11 cellular contexts compared by ENCODE assay signal in the genomic region with DNA sequence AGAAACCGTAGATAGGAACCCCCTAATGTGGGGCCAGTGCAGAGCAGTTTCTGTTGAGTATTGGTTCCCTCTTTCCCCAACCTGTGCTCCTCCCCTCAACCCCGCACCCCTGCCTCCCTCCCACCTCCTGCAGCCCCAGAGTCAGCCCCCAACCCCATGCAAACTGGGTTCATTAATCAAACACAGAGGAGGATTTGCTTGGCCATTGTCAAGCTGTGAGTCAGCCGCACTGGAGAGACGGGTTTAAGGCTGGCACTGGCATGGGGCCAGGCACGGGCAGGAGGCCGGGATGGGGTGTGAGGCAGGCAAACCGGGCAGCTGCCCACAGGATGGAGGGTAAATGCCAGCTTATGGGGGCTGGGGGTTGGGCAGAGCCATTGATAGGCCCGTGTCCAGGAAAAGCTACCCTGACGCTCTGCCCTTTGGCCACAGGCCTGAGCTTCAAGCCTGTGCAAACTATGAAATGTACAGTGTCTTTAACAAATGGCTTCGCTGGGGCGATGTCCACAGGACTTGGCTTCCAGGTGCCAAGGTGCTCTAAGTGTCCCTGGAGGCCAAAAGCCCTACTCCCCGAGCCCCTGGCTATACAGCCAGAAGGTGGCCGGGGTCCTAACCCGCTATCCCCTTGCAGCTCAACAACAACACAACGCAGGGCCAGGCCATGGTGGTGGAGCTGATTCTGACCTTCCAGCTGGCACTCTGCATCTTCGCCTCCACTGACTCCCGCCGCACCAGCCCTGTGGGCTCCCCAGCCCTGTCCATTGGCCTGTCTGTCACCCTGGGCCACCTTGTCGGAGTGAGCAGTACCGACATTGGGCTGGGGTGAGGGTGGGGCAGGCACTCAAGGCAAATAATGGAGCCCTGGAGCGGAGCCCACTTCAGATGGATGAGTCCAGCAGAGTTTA. TPM values are rescaled to one million over a fixed set of nuclear protein-coding genes. Genes with fewer than 3 reads are reported as not detected.
A peak's percentile ranks its signal among the peaks of the same experiment; 100 is the strongest.
DNase-seq lines count a peak whose midpoint lies in the region; ATAC-seq and TF ChIP-seq lines count a peak whose summit lies in the region.
"Had no signal": no experiment of that assay in that cellular context is flagged by ENCODE, and none has a peak within 500 bp of the region (broad histone marks: within the 10 kb centered on the region; RNA-seq: fewer than 3 reads in every experiment).

No MANE protein-coding gene starts in this region.

- H3K79me2 ChIP-seq in MM.1S (ENCODE audit: low read length): no peaks in the 10 kb centered on the region

- no peak overlapping the region for H2AFZ ChIP-seq in MM.1S (ENCODE audit: low read length)

- H3K4me3 ChIP-seq in colonic mucosa (no peak overlapping the region), mucosa of stomach (ENCODE audit: low read length) (no peak overlapping the region), MM.1S (ENCODE audit: low read length) (no peak overlapping the region)

- ATAC-seq in HG03460 (IDR thresholded peaks at IDR 0.05; ENCODE audit: unreplicated experiment): no peak

- H3K4me2 ChIP-seq in MM.1S (ENCODE audit: low read depth, low read length): no peak overlapping the region

- no peaks in the 10 kb centered on the region for H3K36me3 ChIP-seq in colonic mucosa
- no peaks in the 10 kb centered on the region for H3K36me3 ChIP-seq in mucosa of stomach (ENCODE audit: control insufficient read depth, insufficient read depth, low read length)
- H3K36me3 ChIP-seq in MM.1S (replicated peaks; ENCODE audit: insufficient read depth, low read length): no peaks in the 10 kb centered on the region

- intact Hi-C loops in colonic mucosa (cut with DNase I): no loop called here

- H3K4me1 ChIP-seq in colonic mucosa (peaks cover 6% of the 10 kb centered on the region), mucosa of stomach (ENCODE audit: control insufficient read depth, insufficient read depth, low read length) (peaks cover 47% of the 10 kb centered on the region), MM.1S (ENCODE audit: low read length) (no peaks in the 10 kb centered on the region)

- DNase-seq in COLO668 (lab: John Stamatoyannopoulos, UW; ENCODE audit: unreplicated experiment): peak; percentile 51
- peak; percentile 49 for DNase-seq in NCI-H1092 (lab: John Stamatoyannopoulos, UW)
- peak; percentile 57 for DNase-seq in colonic mucosa
- no peak for DNase-seq in activated CD4-positive, alpha-beta T cell treated with anti-CD3 and anti-CD28 coated beads for 48 hours
- DNase-seq in NCI-H2081 treated with DMSO at 0.1 percent for 48 hours (lab: John Stamatoyannopoulos, UW): no peak
- DNase-seq in MM.1S: no peak
- DNase-seq: DND-41; stimulated activated CD4-positive, alpha-beta T cell treated with anti-CD3 and anti-CD28 coated beads, Interleukin-4, amount 100 ng/mL, for 24 hours; T-helper 2 cell had no signal

- H3K9me3 ChIP-seq in colonic mucosa: no peaks in the 10 kb centered on the region
- H3K9me3 ChIP-seq in mucosa of stomach (ENCODE audit: control insufficient read depth, low read length): no peaks in the 10 kb centered on the region
- no peaks in the 10 kb centered on the region for H3K9me3 ChIP-seq in MM.1S (replicated peaks; ENCODE audit: insufficient read depth, low read length)

- H3K27ac ChIP-seq in colonic mucosa (no peak overlapping the region), MM.1S (ENCODE audit: low read length) (no peak overlapping the region)

- H3K27me3 ChIP-seq in colonic mucosa (peaks cover 17% of the 10 kb centered on the region), mucosa of stomach (ENCODE audit: control insufficient read depth, insufficient read depth, low read length) (peaks cover 73% of the 10 kb centered on the region), MM.1S (replicated peaks; ENCODE audit: insufficient read depth, low read length) (peaks cover 73% of the 10 kb centered on the region)

- no peak for TF ChIP-seq CTCF in colonic mucosa (IDR thresholded peaks at IDR 0.05)
- TF ChIP-seq CTCF in MM.1S (IDR thresholded peaks at IDR 0.05; ENCODE audit: low read length): no peak

- H3K9me2 ChIP-seq in MM.1S (replicated peaks; ENCODE audit: insufficient read depth, low read length): no peaks in the 10 kb centered on the region

- no peak overlapping the region for H3K9ac ChIP-seq in colonic mucosa (ENCODE audit: low read depth in 2 of 2, low read length in 2 of 2)
- peak overlapping the region; percentile 40 for H3K9ac ChIP-seq in mucosa of stomach (ENCODE audit: low read length)
- no peak overlapping the region for H3K9ac ChIP-seq in MM.1S (ENCODE audit: low read length)

- no peaks in the 10 kb centered on the region for H3F3A ChIP-seq in MM.1S (ENCODE audit: insufficient read depth, low read length)

- H4K20me1 ChIP-seq in MM.1S (ENCODE audit: insufficient read depth, low read length): no peaks in the 10 kb centered on the region

RNA-seq across cellular contexts. Expression of a gene that starts 1.4 kb away (rescaled TPM):
- not detected for total RNA-seq in colonic mucosa

RNA-seq across cellular contexts. Expression of a gene that starts 9.6 kb away (rescaled TPM):
- not detected for total RNA-seq in colonic mucosa

RNA-seq across cellular contexts. Expression of a gene that starts 12.6 kb away (rescaled TPM):
- total RNA-seq in colonic mucosa: not detected

RNA-seq across cellular contexts. Expression of a gene that starts 59.4 kb away (rescaled TPM):
- 1 to 10 TPM; 2.8 to 3.6 TPM for total RNA-seq in colonic mucosa

Comparison
In these comparisons a context has a peak if more than half of its experiments do, and no peak if none do; other contexts are left out.
1. DNase-seq: peak in COLO668 (single experiment), NCI-H1092 (single experiment) and colonic mucosa (single experiment); none in activated CD4-positive, alpha-beta T cell treated with anti-CD3 and anti-CD28 coated beads for 48 hours (single experiment), NCI-H2081 treated with DMSO at 0.1 percent for 48 hours (single experiment) and MM.1S (single experiment).